28 cellular contexts compared by ENCODE assay signal in genomic region chr15:88390502-88390901, GRCh38.
"Had no signal": no experiment of that assay in that cellular context is flagged by ENCODE, and none has a peak within 500 bp of the region (broad histone marks: within the 10 kb centered on the region; RNA-seq: fewer than 3 reads in every experiment).

No MANE protein-coding gene starts in this region.

- H3K27me3 ChIP-seq: pancreas, right atrium auricular region, right lobe of liver, sigmoid colon, suprapubic skin, testis, tibial artery, transverse colon, upper lobe of right lung, uterus had no signal

- H3K36me3 Mint-ChIP-seq: naive thymus-derived CD8-positive, alpha-beta T cell; natural killer cell treated with Interleukin-12 subunit alpha and Interleukin-12 subunit beta and Interleukin-15 and Interleukin-18, amount 100 ng/mL, for 72 hours; stimulated activated memory B cell treated with anti-CD40 and anti-IgM and Interleukin-4, amounts not matched to agents 10 μg/mL and 1 μg/mL and 100 μg/mL, for 72 hours; type B pancreatic cell had no signal

- H3K4me1 Mint-ChIP-seq: naive thymus-derived CD8-positive, alpha-beta T cell; nephron progenitor cell; neural crest cell; stimulated activated memory B cell treated with anti-CD40 and anti-IgM and Interleukin-4, amounts not matched to agents 10 μg/mL and 1 μg/mL and 100 μg/mL, for 72 hours; stimulated activated naive CD8-positive, alpha-beta T cell treated with anti-CD3 and anti-CD28 coated beads, Interleukin-15, amount 100 ng/mL, for 72 hours had no signal

- FAIRE-seq: pancreas, small intestine had no signal

- H3K27ac Mint-ChIP-seq: naive thymus-derived CD8-positive, alpha-beta T cell; natural killer cell treated with Interleukin-12 subunit alpha and Interleukin-12 subunit beta and Interleukin-15 and Interleukin-18, amount 100 ng/mL, for 72 hours; nephron progenitor cell; stimulated activated memory B cell treated with anti-CD40 and anti-IgM and Interleukin-4, amounts not matched to agents 10 μg/mL and 1 μg/mL and 100 μg/mL, for 72 hours; type B pancreatic cell had no signal

- H3K4me3 Mint-ChIP-seq: naive thymus-derived CD8-positive, alpha-beta T cell; natural killer cell treated with Interleukin-12 subunit alpha and Interleukin-12 subunit beta and Interleukin-15 and Interleukin-18, amount 100 ng/mL, for 72 hours; nephron progenitor cell; neural crest cell; stimulated activated memory B cell treated with anti-CD40 and anti-IgM and Interleukin-4, amounts not matched to agents 10 μg/mL and 1 μg/mL and 100 μg/mL, for 72 hours; stimulated activated naive CD8-positive, alpha-beta T cell treated with anti-CD3 and anti-CD28 coated beads, Interleukin-15, amount 100 ng/mL, for 72 hours; type B pancreatic cell had no signal

- H3K27ac ChIP-seq: neutrophil, pancreas, prostate gland, right atrium auricular region, right lobe of liver, sigmoid colon, suprapubic skin, testis, tibial artery, transverse colon, upper lobe of right lung, uterus had no signal

- H3K9me3 Mint-ChIP-seq: naive thymus-derived CD8-positive, alpha-beta T cell; natural killer cell treated with Interleukin-12 subunit alpha and Interleukin-12 subunit beta and Interleukin-15 and Interleukin-18, amount 100 ng/mL, for 72 hours; neural crest cell; stimulated activated memory B cell treated with anti-CD40 and anti-IgM and Interleukin-4, amounts not matched to agents 10 μg/mL and 1 μg/mL and 100 μg/mL, for 72 hours; stimulated activated naive CD8-positive, alpha-beta T cell treated with anti-CD3 and anti-CD28 coated beads, Interleukin-15, amount 100 ng/mL, for 72 hours; type B pancreatic cell had no signal

- H3K4me1 ChIP-seq: pancreas, right atrium auricular region, right lobe of liver, suprapubic skin, testis, tibial artery, upper lobe of right lung, uterus had no signal

- ATAC-seq: naive thymus-derived CD8-positive, alpha-beta T cell; natural killer cell treated with Interleukin-12 subunit alpha and Interleukin-12 subunit beta and Interleukin-15 and Interleukin-18, amount 100 ng/mL, for 72 hours; pancreas; right lobe of liver; stimulated activated memory B cell treated with anti-CD40 and anti-IgM and Interleukin-4, amounts not matched to agents 10 μg/mL and 1 μg/mL and 100 μg/mL, for 72 hours; stimulated activated naive CD8-positive, alpha-beta T cell treated with anti-CD3 and anti-CD28 coated beads, Interleukin-15, amount 100 ng/mL, for 72 hours; stimulated activated naive CD8-positive, alpha-beta T cell treated with anti-CD3 and anti-CD28 coated beads, Interleukin-15, Interleukin-2, amounts not matched to agents 100 U/mL and 50 U/mL, for 24 hours; upper lobe of right lung had no signal

- DNase-seq: naive thymus-derived CD8-positive, alpha-beta T cell; nephron progenitor cell; pancreas; retina; right lobe of liver; sigmoid colon; small intestine; stimulated activated CD4-positive, alpha-beta T cell treated with anti-CD3 and anti-CD28 coated beads, Interleukin-15, amount 100 ng/mL, for 24 hours; stimulated activated CD4-positive, alpha-beta T cell treated with anti-CD3 and anti-CD28 coated beads, Interleukin-2, amount 100 ng/mL, for 24 hours; stimulated activated CD4-positive, alpha-beta T cell treated with anti-CD3 and anti-CD28 coated beads, Interleukin-2, amount 100 ng/mL, for 48 hours; stimulated activated CD4-positive, alpha-beta T cell treated with anti-CD3 and anti-CD28 coated beads, Interleukin-4, amount 100 ng/mL, for 4 hours; stimulated activated naive CD4-positive, alpha-beta T cell; stimulated activated naive CD8-positive, alpha-beta T cell treated with anti-CD3 and anti-CD28 coated beads, Interleukin-15, amount 100 ng/mL, for 72 hours; stimulated activated naive CD8-positive, alpha-beta T cell treated with anti-CD3 and anti-CD28 coated beads, Interleukin-15, Interleukin-2, amounts not matched to agents 100 U/mL and 50 U/mL, for 24 hours; substantia nigra; testis; tibial artery; transverse colon; upper lobe of right lung; uterus had no signal

- H3K4me3 ChIP-seq: pancreas, prostate gland, right atrium auricular region, right lobe of liver, sigmoid colon, suprapubic skin, testis, tibial artery, transverse colon, upper lobe of right lung, uterus had no signal

- H3K27me3 Mint-ChIP-seq: stimulated activated naive CD8-positive, alpha-beta T cell treated with anti-CD3 and anti-CD28 coated beads, Interleukin-15, amount 100 ng/mL, for 72 hours had no signal

- H3K9me3 ChIP-seq: neutrophil, pancreas, prostate gland, right atrium auricular region, right lobe of liver, sigmoid colon, suprapubic skin, testis, tibial artery, transverse colon, upper lobe of right lung, uterus had no signal
